8 cellular contexts compared by ENCODE assay signal in the genomic region with DNA sequence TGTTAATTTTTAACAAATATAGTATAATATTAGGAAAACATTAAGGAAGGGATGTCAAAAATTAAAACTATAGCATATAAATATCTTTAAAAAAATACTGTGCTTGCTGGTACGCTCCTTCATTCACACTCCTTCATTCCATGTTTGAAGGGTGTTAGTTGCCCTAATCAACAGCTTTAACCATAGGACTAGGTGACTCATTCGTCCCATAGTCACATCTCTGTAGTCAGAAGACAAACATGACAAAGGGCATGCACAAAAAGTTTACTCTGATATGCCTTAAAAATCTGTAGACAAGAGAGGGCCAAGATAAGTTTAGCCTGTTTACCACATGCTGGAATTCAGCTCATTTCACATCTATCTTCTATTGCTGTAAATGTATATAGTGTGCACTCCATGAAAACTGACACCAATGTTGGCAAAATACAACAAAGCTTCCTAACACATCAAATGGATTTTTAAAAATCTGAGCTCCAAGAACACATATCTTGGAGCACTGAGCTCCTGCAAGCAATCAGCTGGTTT. TPM values are rescaled to one million over a fixed set of nuclear protein-coding genes. Genes with fewer than 3 reads are reported as not detected.
DNase-seq lines count a peak whose midpoint lies in the region; ATAC-seq and TF ChIP-seq lines count a peak whose summit lies in the region.

No MANE protein-coding gene starts in this region.

- H3K9ac ChIP-seq in ES-I3 (ENCODE audit: low read depth, low read length) (peak overlapping the region; percentile 55; the same call in 1 of the 2 replicates), rectal smooth muscle tissue (ENCODE audit: low read length) (peak overlapping the region; percentile 25)

- no peak for TF ChIP-seq POLR2A in Peyer's patch (IDR thresholded peaks at IDR 0.05)

- H3K4me3 ChIP-seq in Peyer's patch: peak overlapping the region; percentile 36 to 54 (median 45)
- H3K4me3 ChIP-seq in fibroblast of the aortic adventitia (ENCODE audit: low read depth, low read length): peak overlapping the region; percentile 67
- peak overlapping the region; percentile 73 for H3K4me3 ChIP-seq in rectal smooth muscle tissue (ENCODE audit: low read length)

- no peak for DNase-seq in Peyer's patch
- no peak for DNase-seq in fibroblast of the aortic adventitia (ENCODE audit: low read depth)
- no peak for DNase-seq in RWPE1 (ENCODE audit: low spot score)
- DNase-seq in activated CD4-positive, alpha-beta T cell treated with anti-CD3 and anti-CD28 coated beads for 48 hours: no peak
- no peak for DNase-seq in NCI-H446 treated with DMSO at 0.1 percent for 48 hours (lab: John Stamatoyannopoulos, UW)

- no peaks in the 10 kb centered on the region for H3K4me1 ChIP-seq in ES-I3 (ENCODE audit: insufficient read depth, low read length)
- H3K4me1 ChIP-seq in Peyer's patch: peaks cover 0 to 4% (median 0%) of the 10 kb centered on the region in 4 donors
- H3K4me1 ChIP-seq in rectal smooth muscle tissue (ENCODE audit: control insufficient read depth, insufficient read depth, low read length): peaks cover 8% of the 10 kb centered on the region

- POLR2A ChIA-PET in RWPE1 (lab: Yijun Ruan, JAX; ENCODE audit: low non-redundant PET): no interaction called here

- peak overlapping the region; percentile 57 to 84 (median 70) for H3K27ac ChIP-seq in Peyer's patch
- H3K27ac ChIP-seq in rectal smooth muscle tissue (ENCODE audit: low read depth, low read length): peak overlapping the region; percentile 77
- H3K27ac ChIP-seq in RWPE1: no peak overlapping the region; the same call in 1 of the 2 replicates

- TF ChIP-seq CTCF in Peyer's patch (IDR thresholded peaks at IDR 0.05) (no peak), fibroblast of the aortic adventitia (IDR thresholded peaks at IDR 0.05; ENCODE audit: insufficient read depth, low read length) (no peak), RWPE1 (conservative IDR thresholded peaks at IDR 0.05; ENCODE audit: low read depth) (no peak)

- CTCF ChIA-PET in RWPE1 (lab: Yijun Ruan, JAX): no interaction called here

- ATAC-seq in GM19452 (IDR thresholded peaks at IDR 0.05; ENCODE audit: unreplicated experiment): no peak

- no peaks in the 10 kb centered on the region for H3K27me3 ChIP-seq in Peyer's patch
- H3K27me3 ChIP-seq in rectal smooth muscle tissue (ENCODE audit: control insufficient read depth, insufficient read depth, low read length): no peaks in the 10 kb centered on the region

- no peaks in the 10 kb centered on the region for H3K36me3 ChIP-seq in ES-I3 (ENCODE audit: insufficient read depth, low read length)
- H3K36me3 ChIP-seq in Peyer's patch: no peaks in the 10 kb centered on the region
- no peaks in the 10 kb centered on the region for H3K36me3 ChIP-seq in rectal smooth muscle tissue (ENCODE audit: control insufficient read depth, insufficient read depth, low read length)

- H3K9me3 ChIP-seq in ES-I3 (ENCODE audit: control insufficient read depth, insufficient read depth, low read length) (no peaks in the 10 kb centered on the region), Peyer's patch (no peaks in the 10 kb centered on the region)

RNA-seq across cellular contexts. Expression of gene FAM13C, which starts 0.6 kb away (rescaled TPM):
- total RNA-seq in Peyer's patch (10 to 100 TPM in 1 of 4 donors, 1 to 10 TPM in 3; 1.8 to 47.9 (median 5.7) TPM), fibroblast of the aortic adventitia (ENCODE audit: low replicate concordance) (3.3 and 9.1 TPM in 2 replicates)
